Comparison of ENCODE assay signal across 8 cellular contexts in the genomic region with DNA sequence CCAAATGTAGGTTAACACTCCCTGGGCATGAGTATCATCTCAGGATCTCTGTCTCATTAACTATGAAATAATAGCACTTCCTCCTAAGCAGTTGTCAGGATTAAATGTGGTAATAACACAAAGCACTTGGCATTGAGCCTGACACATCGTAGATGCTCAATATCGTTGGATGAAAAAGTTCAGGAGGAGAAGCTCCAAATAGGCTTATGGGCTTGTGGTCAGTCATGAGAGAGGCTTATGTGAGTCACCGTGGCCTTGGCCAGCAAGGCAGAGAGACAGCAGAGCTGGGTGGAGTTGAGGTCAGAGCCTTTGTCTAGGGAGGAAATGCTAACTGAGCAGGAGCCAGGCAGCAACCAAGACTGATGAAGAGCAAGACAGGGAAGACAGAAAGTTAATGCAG.
A peak's percentile ranks its signal among the peaks of the same experiment; 100 is the strongest.
DNase-seq lines count a peak whose midpoint lies in the region; ATAC-seq and TF ChIP-seq lines count a peak whose summit lies in the region.

No MANE protein-coding gene starts in this region.

- H3K4me1 ChIP-seq in PC-3 (ENCODE audit: insufficient read depth, low read length) (peaks cover 12% of the 10 kb centered on the region), skeletal muscle satellite cell (ENCODE audit: control insufficient read depth, insufficient read depth, low read length) (peaks cover 13% of the 10 kb centered on the region)

- H3K79me2 ChIP-seq in PC-3 (ENCODE audit: low read length): no peaks in the 10 kb centered on the region

- no peaks in the 10 kb centered on the region for H3F3A ChIP-seq in PC-3 (ENCODE audit: low read length, unreplicated experiment)

- TF ChIP-seq CTCF in PC-3 (conservative IDR thresholded peaks at IDR 0.05; ENCODE audit: low read depth, low read length): no peak

- H3K4me2 ChIP-seq in PC-3 (ENCODE audit: low read length) (no peak overlapping the region), skeletal muscle satellite cell (ENCODE audit: low read length) (peak overlapping the region; percentile 38)

- H3K9ac ChIP-seq in PC-3 (ENCODE audit: low read length): no peak overlapping the region
- H3K9ac ChIP-seq in skeletal muscle satellite cell (ENCODE audit: low read depth, low read length): no peak overlapping the region

- no peaks in the 10 kb centered on the region for H3K9me2 ChIP-seq in PC-3 (replicated peaks; ENCODE audit: low read length)

- no peak overlapping the region for H3K27ac ChIP-seq in PC-3 (ENCODE audit: low read length)

- ATAC-seq in GM19452 (IDR thresholded peaks at IDR 0.05; ENCODE audit: unreplicated experiment) (peak; percentile 54), PC-3 (peak; percentile 93), HG02678 (IDR thresholded peaks at IDR 0.05; ENCODE audit: unreplicated experiment) (no peak)

- BruUV-seq in PC-3 (replicated peaks; lab: Mats Ljungman, UMichigan): no TSS peak

- intact Hi-C loops in PC-3 (cut with micrococcal nuclease): loop anchor here (2.0 kb wide), 1 partner anchor 68 kb away; a partner anchor contains a TSS

- no peaks in the 10 kb centered on the region for H4K20me1 ChIP-seq in PC-3 (ENCODE audit: low read length)

- H3K9me3 ChIP-seq in PC-3 (ENCODE audit: low read length) (no peaks in the 10 kb centered on the region), skeletal muscle satellite cell (replicated peaks; ENCODE audit: low read length) (no peaks in the 10 kb centered on the region)

- no peaks in the 10 kb centered on the region for H3K27me3 ChIP-seq in PC-3 (ENCODE audit: low read length)
- no peaks in the 10 kb centered on the region for H3K27me3 ChIP-seq in skeletal muscle satellite cell (ENCODE audit: control insufficient read depth, insufficient read depth, low read length)

- no peak overlapping the region for H2AFZ ChIP-seq in PC-3 (ENCODE audit: low read length)

- DNase-seq in PC-3 (peak; percentile 75), fibroblast of peridontal ligament (ENCODE audit: extremely low read depth) (peak; percentile 97), DMS114 treated with DMSO at 0.1 percent for 48 hours (lab: John Stamatoyannopoulos, UW; ENCODE audit: unreplicated experiment) (no peak), HPDE6-E6E7 (ENCODE audit: extremely low spot score) (no peak), hypothalamus (lab: John Stamatoyannopoulos, UW) (no peak)

- CTCF ChIA-PET in PC-3 (lab: Charles Lee): no interaction called here

- POLR2A ChIA-PET in PC-3 (lab: Charles Lee; ENCODE audit: unreplicated experiment): no interaction called here

- no peaks in the 10 kb centered on the region for H3K36me3 ChIP-seq in PC-3 (ENCODE audit: low read depth, low read length)
- no peaks in the 10 kb centered on the region for H3K36me3 ChIP-seq in skeletal muscle satellite cell (ENCODE audit: insufficient read depth, low read length)

- no peak overlapping the region for H3K4me3 ChIP-seq in PC-3 (ENCODE audit: low read length)
- H3K4me3 ChIP-seq in skeletal muscle satellite cell (ENCODE audit: low read length): no peak overlapping the region

Comparison
In these comparisons a context has a peak if more than half of its experiments do, and no peak if none do; other contexts are left out.
1. DNase-seq: peak in PC-3 (single experiment) and fibroblast of peridontal ligament (single experiment); none in DMS114 treated with DMSO at 0.1 percent for 48 hours (single experiment), HPDE6-E6E7 (single experiment) and hypothalamus (0 of 51).